In the genomic region with DNA sequence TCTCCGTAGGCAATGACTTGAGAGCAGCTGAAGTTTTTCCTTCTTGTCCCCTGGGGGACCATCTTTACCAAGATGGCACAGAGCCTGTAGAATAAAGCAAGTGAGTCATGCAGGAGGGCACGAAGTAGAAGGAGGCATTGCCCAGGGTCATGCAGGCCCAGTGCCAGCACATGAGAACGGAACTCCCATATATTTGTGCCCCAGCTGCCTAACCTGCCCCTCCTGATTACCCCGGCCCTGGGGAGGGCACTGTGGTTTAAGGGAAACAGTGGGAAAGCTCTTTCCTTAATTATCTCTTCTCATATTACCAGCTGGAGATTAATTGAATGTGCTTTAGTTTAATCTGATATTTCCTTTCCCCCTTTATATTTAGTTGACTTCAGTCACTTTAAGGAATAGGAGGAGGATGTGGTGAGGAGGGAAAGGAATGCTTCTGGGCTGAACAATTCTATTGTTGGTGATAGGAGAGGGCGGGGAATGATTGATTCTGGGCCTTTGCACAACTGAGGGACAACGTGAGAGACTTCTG, we compare ENCODE assay signal across 10 cellular contexts. TPM values are rescaled to one million over a fixed set of nuclear protein-coding genes. Genes with fewer than 3 reads are reported as not detected.
DNase-seq lines count a peak whose midpoint lies in the region; ATAC-seq and TF ChIP-seq lines count a peak whose summit lies in the region.
"Had no signal": no experiment of that assay in that cellular context is flagged by ENCODE, and none has a peak within 500 bp of the region (broad histone marks: within the 10 kb centered on the region; RNA-seq: fewer than 3 reads in every experiment).

No MANE protein-coding gene starts in this region.

- peaks cover 2% of the 10 kb centered on the region for H3K27me3 Mint-ChIP-seq in activated naive CD4-positive, alpha-beta T cell treated with anti-CD3 and anti-CD28 coated beads for 36 hours (ENCODE audit: low read depth)
- H3K27me3 Mint-ChIP-seq: activated CD4-positive, alpha-beta T cell treated with anti-CD3 and anti-CD28 coated beads for 36 hours had no signal

- no peak overlapping the region for H3K4me3 Mint-ChIP-seq in activated naive CD4-positive, alpha-beta T cell treated with anti-CD3 and anti-CD28 coated beads for 36 hours
- H3K4me3 Mint-ChIP-seq: activated CD4-positive, alpha-beta T cell treated with anti-CD3 and anti-CD28 coated beads for 36 hours had no signal

- no peak for TF ChIP-seq CTCF in cardiac muscle cell (IDR thresholded peaks at IDR 0.05; ENCODE audit: low read depth, low read length)

- ATAC-seq in HG03280 (IDR thresholded peaks at IDR 0.05; ENCODE audit: unreplicated experiment) (no peak), GM19035 (IDR thresholded peaks at IDR 0.05; ENCODE audit: unreplicated experiment) (no peak)
- ATAC-seq: A549; activated CD4-positive, alpha-beta T cell treated with anti-CD3 and anti-CD28 coated beads for 36 hours had no signal

- DNase-seq in cardiac muscle cell (ENCODE audit: low read depth in 1 of 2, low spot score in 1 of 2) (peak in 1 of 2 donors; percentile 50), cardiac septum (ENCODE audit: low spot score) (no peak), dermis blood vessel endothelial cell (peak; percentile 54), myocyte (ENCODE audit: low read depth) (peak; percentile 65), DMS79 treated with DMSO at 0.1 percent for 48 hours (lab: John Stamatoyannopoulos, UW) (no peak)
- no peak for DNase-seq in activated naive CD4-positive, alpha-beta T cell treated with anti-CD3 and anti-CD28 coated beads for 36 hours
- DNase-seq: activated CD4-positive, alpha-beta T cell treated with anti-CD3 and anti-CD28 coated beads for 36 hours had no signal

- CTCF ChIA-PET in activated naive CD4-positive, alpha-beta T cell treated with anti-CD3 and anti-CD28 coated beads for 36 hours (lab: Charles Lee) = no interaction called here

- no peak overlapping the region for H3K27ac Mint-ChIP-seq in activated naive CD4-positive, alpha-beta T cell treated with anti-CD3 and anti-CD28 coated beads for 36 hours
- H3K27ac Mint-ChIP-seq: activated CD4-positive, alpha-beta T cell treated with anti-CD3 and anti-CD28 coated beads for 36 hours had no signal

- H3K27me3 ChIP-seq in cardiac muscle cell = no peaks in the 10 kb centered on the region

- H3K9me3 Mint-ChIP-seq in activated naive CD4-positive, alpha-beta T cell treated with anti-CD3 and anti-CD28 coated beads for 36 hours = no peaks in the 10 kb centered on the region

- H3K36me3 Mint-ChIP-seq in activated naive CD4-positive, alpha-beta T cell treated with anti-CD3 and anti-CD28 coated beads for 36 hours (ENCODE audit: low read depth) = no peaks in the 10 kb centered on the region

- H3K9me3 ChIP-seq in cardiac muscle cell (ENCODE audit: low read depth) = no peaks in the 10 kb centered on the region
- H3K9me3 ChIP-seq: A549 had no signal

- H3K27ac ChIP-seq in cardiac muscle cell = peak overlapping the region; percentile 16
- H3K27ac ChIP-seq: A549 had no signal

- no peak overlapping the region for H3K4me3 ChIP-seq in cardiac muscle cell
- H3K4me3 ChIP-seq: A549 had no signal

- intact Hi-C loops in cardiac septum (cut with DNase I) = no loop called here
- intact Hi-C loops in activated naive CD4-positive, alpha-beta T cell treated with anti-CD3 and anti-CD28 coated beads for 36 hours (cut with micrococcal nuclease) = no loop called here

- H3K4me1 ChIP-seq in cardiac muscle cell (ENCODE audit: low read depth) = peaks cover 6% of the 10 kb centered on the region
- H3K4me1 ChIP-seq: A549 had no signal

- H3K4me1 Mint-ChIP-seq in activated naive CD4-positive, alpha-beta T cell treated with anti-CD3 and anti-CD28 coated beads for 36 hours (ENCODE audit: low read depth) = no peaks in the 10 kb centered on the region

- no peaks in the 10 kb centered on the region for H3K36me3 ChIP-seq in cardiac muscle cell

RNA-seq across cellular contexts. Expression of a gene that starts 51.9 kb away (rescaled TPM):
- 30.6 and 56.4 TPM in 2 replicates for total RNA-seq in cardiac muscle cell
- 25.2 and 28.7 TPM in 2 replicates for polyA plus RNA-seq in cardiac muscle cell
- total RNA-seq in cardiac septum = 37.8 TPM
- 84.7 and 98.0 TPM in 2 replicates for total RNA-seq in dermis blood vessel endothelial cell
- total RNA-seq in myocyte = 14.6 and 27.4 TPM in 2 replicates
- 8.1 TPM for polyA plus RNA-seq in myocyte (2012)
- total RNA-seq in activated naive CD4-positive, alpha-beta T cell treated with anti-CD3 and anti-CD28 coated beads for 36 hours = under 1 TPM; 0.32 to 0.81 TPM

Comparison
In these comparisons a context has a peak if more than half of its experiments do, and no peak if none do; other contexts are left out.
1. DNase-seq: peak in dermis blood vessel endothelial cell (single experiment) and myocyte (single experiment); none in cardiac septum (single experiment), activated naive CD4-positive, alpha-beta T cell treated with anti-CD3 and anti-CD28 coated beads for 36 hours (single experiment) and DMS79 treated with DMSO at 0.1 percent for 48 hours (single experiment).